In the genomic region with DNA sequence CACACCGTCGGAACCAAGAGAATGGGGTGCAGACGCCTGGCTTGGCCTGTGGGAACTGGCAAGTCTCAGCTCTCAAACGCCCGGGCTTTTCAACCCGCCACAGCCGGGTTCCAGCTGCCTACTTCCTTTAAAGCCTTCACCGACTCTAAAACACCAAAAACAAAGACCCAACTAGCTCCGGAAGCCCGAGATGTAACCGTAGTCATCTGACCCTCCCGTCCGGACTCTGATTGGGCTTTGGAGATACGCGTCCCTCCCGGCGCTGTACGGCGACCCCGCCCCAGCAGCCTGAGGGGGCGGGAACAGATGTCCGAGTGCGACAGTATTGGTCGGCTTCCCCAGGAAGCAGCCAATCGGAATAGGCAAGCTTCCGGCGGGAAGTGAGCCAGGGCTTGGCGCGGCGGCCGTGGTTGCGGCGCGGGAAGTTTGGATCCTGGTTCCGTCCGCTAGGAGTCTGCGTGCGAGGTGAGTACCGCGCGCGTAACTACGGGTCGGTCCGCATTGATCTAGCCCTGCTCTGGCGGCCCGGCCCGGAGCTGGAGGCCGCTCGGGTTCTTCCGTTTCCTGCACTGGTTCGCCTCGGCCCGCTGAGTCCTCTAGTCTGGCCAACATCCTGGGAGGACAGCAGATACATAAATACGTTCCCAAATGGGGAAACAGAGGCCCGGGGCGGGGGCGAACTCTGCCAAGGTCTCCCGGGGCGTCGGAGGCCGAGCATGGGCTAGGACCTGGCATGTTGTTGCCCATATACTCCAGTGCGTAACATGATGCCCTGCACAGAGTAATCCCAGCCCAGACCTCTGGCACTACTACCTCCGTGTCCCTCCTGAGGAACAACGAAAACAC, we compare ENCODE assay signal across 8 cellular contexts. TPM values are rescaled to one million over a fixed set of nuclear protein-coding genes. Genes with fewer than 3 reads are reported as not detected.
DNase-seq lines count a peak whose midpoint lies in the region; ATAC-seq and TF ChIP-seq lines count a peak whose summit lies in the region.

Gene BLM (plus strand): TSS at position 371 of the 846 bp plus-strand sequence. CDS start 30,047 bp downstream, outside the sequence.

- no peak for TF ChIP-seq POLR2A in testis (IDR thresholded peaks at IDR 0.05)

- no peaks in the 10 kb centered on the region for H3K27me3 Mint-ChIP-seq in activated naive CD4-positive, alpha-beta T cell treated with anti-CD3 and anti-CD28 coated beads, Interleukin-2, amount 50 U/mL, for 24 hours

- H3K27ac ChIP-seq in testis, result peak within 1 kb of the TSS; percentile 73 to 78

- H3K36me3 Mint-ChIP-seq in activated naive CD4-positive, alpha-beta T cell treated with anti-CD3 and anti-CD28 coated beads, Interleukin-2, amount 50 U/mL, for 24 hours, result no peaks in the 10 kb centered on the region

- TF ChIP-seq CTCF in GM10266 (IDR thresholded peaks at IDR 0.05; ENCODE audit: control insufficient read depth, insufficient read depth, low read depth, missing control alignments) (peak; percentile 6), testis (IDR thresholded peaks at IDR 0.05) (peak; percentile 38 to 53 (median 51))

- 0 to 1% methylated on average over 35 to 65 of the region's 65 CpGs for WGBS in testis, 2 donors

- peak within 1 kb of the TSS; percentile 94 for H3K27ac Mint-ChIP-seq in activated naive CD4-positive, alpha-beta T cell treated with anti-CD3 and anti-CD28 coated beads, Interleukin-2, amount 50 U/mL, for 24 hours

- DNase-seq in GM10266 (ENCODE audit: extremely low spot score) (peak; percentile 95), NCI-H1092 (lab: John Stamatoyannopoulos, UW) (peak; percentile 92), glomerular endothelial cell (ENCODE audit: extremely low read depth, low read depth, low spot score) (peak; percentile 80), occipital lobe (lab: John Stamatoyannopoulos, UW) (peak; percentile 97), testis (peak; percentile 97)

- ATAC-seq in HG02588 (IDR thresholded peaks at IDR 0.05; ENCODE audit: unreplicated experiment) (peak; percentile 97), SK-N-SH treated with all-trans-retinoic acid at 6 μM for 48 hours (peak; percentile 99)

- H3K27me3 ChIP-seq in testis, result no peaks in the 10 kb centered on the region

- H3K4me3 ChIP-seq in testis, result peak within 1 kb of the TSS; percentile 66 to 70

- no peaks in the 10 kb centered on the region for H3K9me3 ChIP-seq in testis

- H3K4me1 Mint-ChIP-seq in activated naive CD4-positive, alpha-beta T cell treated with anti-CD3 and anti-CD28 coated beads, Interleukin-2, amount 50 U/mL, for 24 hours, result peaks cover 21% of the 10 kb centered on the region

- intact Hi-C loops in testis (cut with DNase I; ENCODE audit: low total_unique reads), result no loop called here

- H3K4me1 ChIP-seq in testis, result no peaks in the 10 kb centered on the region

- no peaks in the 10 kb centered on the region for H3K36me3 ChIP-seq in testis (ENCODE audit: low read depth, missing control alignments)

- H3K4me3 Mint-ChIP-seq in activated naive CD4-positive, alpha-beta T cell treated with anti-CD3 and anti-CD28 coated beads, Interleukin-2, amount 50 U/mL, for 24 hours, result peak within 1 kb of the TSS; percentile 97

- no peaks in the 10 kb centered on the region for H3K9me3 Mint-ChIP-seq in activated naive CD4-positive, alpha-beta T cell treated with anti-CD3 and anti-CD28 coated beads, Interleukin-2, amount 50 U/mL, for 24 hours

TF ChIP-seq in SK-N-SH treated with all-trans-retinoic acid at 6 μM for 48 hours, 23 proteins besides CTCF, POLR2A, EP300 and RAD21 (continues in another document):
- TF ChIP-seq, protein P1, sequence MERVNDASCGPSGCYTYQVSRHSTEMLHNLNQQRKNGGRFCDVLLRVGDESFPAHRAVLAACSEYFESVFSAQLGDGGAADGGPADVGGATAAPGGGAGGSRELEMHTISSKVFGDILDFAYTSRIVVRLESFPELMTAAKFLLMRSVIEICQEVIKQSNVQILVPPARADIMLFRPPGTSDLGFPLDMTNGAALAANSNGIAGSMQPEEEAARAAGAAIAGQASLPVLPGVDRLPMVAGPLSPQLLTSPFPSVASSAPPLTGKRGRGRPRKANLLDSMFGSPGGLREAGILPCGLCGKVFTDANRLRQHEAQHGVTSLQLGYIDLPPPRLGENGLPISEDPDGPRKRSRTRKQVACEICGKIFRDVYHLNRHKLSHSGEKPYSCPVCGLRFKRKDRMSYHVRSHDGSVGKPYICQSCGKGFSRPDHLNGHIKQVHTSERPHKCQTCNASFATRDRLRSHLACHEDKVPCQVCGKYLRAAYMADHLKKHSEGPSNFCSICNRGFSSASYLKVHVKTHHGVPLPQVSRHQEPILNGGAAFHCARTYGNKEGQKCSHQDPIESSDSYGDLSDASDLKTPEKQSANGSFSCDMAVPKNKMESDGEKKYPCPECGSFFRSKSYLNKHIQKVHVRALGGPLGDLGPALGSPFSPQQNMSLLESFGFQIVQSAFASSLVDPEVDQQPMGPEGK (CRISPR knock-in tag; IDR thresholded peaks at IDR 0.05; ENCODE audit: borderline replicate concordance), result no peak
- no peak for TF ChIP-seq CSDC2 (CRISPR knock-in tag; IDR thresholded peaks at IDR 0.05)
- TF ChIP-seq TOX (CRISPR knock-in tag; IDR thresholded peaks at IDR 0.05; ENCODE audit: borderline replicate concordance), result no peak
- no peak for TF ChIP-seq ZFP3 (CRISPR knock-in tag; IDR thresholded peaks at IDR 0.05)
- no peak for TF ChIP-seq CSRNP3 (CRISPR knock-in tag; IDR thresholded peaks at IDR 0.05)
- TF ChIP-seq, protein P2, sequence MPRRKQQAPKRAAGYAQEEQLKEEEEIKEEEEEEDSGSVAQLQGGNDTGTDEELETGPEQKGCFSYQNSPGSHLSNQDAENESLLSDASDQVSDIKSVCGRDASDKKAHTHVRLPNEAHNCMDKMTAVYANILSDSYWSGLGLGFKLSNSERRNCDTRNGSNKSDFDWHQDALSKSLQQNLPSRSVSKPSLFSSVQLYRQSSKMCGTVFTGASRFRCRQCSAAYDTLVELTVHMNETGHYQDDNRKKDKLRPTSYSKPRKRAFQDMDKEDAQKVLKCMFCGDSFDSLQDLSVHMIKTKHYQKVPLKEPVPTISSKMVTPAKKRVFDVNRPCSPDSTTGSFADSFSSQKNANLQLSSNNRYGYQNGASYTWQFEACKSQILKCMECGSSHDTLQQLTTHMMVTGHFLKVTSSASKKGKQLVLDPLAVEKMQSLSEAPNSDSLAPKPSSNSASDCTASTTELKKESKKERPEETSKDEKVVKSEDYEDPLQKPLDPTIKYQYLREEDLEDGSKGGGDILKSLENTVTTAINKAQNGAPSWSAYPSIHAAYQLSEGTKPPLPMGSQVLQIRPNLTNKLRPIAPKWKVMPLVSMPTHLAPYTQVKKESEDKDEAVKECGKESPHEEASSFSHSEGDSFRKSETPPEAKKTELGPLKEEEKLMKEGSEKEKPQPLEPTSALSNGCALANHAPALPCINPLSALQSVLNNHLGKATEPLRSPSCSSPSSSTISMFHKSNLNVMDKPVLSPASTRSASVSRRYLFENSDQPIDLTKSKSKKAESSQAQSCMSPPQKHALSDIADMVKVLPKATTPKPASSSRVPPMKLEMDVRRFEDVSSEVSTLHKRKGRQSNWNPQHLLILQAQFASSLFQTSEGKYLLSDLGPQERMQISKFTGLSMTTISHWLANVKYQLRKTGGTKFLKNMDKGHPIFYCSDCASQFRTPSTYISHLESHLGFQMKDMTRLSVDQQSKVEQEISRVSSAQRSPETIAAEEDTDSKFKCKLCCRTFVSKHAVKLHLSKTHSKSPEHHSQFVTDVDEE (CRISPR knock-in tag; IDR thresholded peaks at IDR 0.05), result no peak
- no peak for TF ChIP-seq PPARA (CRISPR knock-in tag; IDR thresholded peaks at IDR 0.05; ENCODE audit: borderline replicate concordance)
- TF ChIP-seq ZNF70 (CRISPR knock-in tag; IDR thresholded peaks at IDR 0.05), result no peak
- TF ChIP-seq, protein P3, sequence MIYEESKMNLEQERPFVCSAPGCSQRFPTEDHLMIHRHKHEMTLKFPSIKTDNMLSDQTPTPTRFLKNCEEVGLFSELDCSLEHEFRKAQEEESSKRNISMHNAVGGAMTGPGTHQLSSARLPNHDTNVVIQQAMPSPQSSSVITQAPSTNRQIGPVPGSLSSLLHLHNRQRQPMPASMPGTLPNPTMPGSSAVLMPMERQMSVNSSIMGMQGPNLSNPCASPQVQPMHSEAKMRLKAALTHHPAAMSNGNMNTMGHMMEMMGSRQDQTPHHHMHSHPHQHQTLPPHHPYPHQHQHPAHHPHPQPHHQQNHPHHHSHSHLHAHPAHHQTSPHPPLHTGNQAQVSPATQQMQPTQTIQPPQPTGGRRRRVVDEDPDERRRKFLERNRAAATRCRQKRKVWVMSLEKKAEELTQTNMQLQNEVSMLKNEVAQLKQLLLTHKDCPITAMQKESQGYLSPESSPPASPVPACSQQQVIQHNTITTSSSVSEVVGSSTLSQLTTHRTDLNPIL (CRISPR knock-in tag; IDR thresholded peaks at IDR 0.05; ENCODE audit: low read depth), result no peak
- TF ChIP-seq, protein P4, sequence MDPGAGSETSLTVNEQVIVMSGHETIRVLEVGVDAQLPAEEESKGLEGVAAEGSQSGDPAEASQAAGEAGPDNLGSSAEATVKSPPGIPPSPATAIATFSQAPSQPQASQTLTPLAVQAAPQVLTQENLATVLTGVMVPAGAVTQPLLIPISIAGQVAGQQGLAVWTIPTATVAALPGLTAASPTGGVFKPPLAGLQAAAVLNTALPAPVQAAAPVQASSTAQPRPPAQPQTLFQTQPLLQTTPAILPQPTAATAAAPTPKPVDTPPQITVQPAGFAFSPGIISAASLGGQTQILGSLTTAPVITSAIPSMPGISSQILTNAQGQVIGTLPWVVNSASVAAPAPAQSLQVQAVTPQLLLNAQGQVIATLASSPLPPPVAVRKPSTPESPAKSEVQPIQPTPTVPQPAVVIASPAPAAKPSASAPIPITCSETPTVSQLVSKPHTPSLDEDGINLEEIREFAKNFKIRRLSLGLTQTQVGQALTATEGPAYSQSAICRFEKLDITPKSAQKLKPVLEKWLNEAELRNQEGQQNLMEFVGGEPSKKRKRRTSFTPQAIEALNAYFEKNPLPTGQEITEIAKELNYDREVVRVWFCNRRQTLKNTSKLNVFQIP (CRISPR knock-in tag; IDR thresholded peaks at IDR 0.05; ENCODE audit: borderline replicate concordance, low read depth), result no peak
- no peak for TF ChIP-seq ZNF8 (CRISPR knock-in tag; IDR thresholded peaks at IDR 0.05)

RNA-seq across cellular contexts. Expression of gene BLM, which starts in this region (rescaled TPM):
- total RNA-seq in glomerular endothelial cell (3.2 and 4.1 TPM in 2 replicates), occipital lobe (3.6 TPM), testis (1 to 10 TPM; 5.9 to 6.7 TPM)
- 5.8 TPM for polyA plus RNA-seq in testis (ENCODE audit: insufficient read depth, low read depth, low replicate concordance)

Comparison
In these comparisons a context has a peak if more than half of its experiments do, and no peak if none do; other contexts are left out.
1. Peak in every context shown above with its lines: DNase-seq, ATAC-seq, H3K4me3 ChIP-seq and H3K27ac ChIP-seq.